ENCODE assay signal across 8 cellular contexts in the genomic region with DNA sequence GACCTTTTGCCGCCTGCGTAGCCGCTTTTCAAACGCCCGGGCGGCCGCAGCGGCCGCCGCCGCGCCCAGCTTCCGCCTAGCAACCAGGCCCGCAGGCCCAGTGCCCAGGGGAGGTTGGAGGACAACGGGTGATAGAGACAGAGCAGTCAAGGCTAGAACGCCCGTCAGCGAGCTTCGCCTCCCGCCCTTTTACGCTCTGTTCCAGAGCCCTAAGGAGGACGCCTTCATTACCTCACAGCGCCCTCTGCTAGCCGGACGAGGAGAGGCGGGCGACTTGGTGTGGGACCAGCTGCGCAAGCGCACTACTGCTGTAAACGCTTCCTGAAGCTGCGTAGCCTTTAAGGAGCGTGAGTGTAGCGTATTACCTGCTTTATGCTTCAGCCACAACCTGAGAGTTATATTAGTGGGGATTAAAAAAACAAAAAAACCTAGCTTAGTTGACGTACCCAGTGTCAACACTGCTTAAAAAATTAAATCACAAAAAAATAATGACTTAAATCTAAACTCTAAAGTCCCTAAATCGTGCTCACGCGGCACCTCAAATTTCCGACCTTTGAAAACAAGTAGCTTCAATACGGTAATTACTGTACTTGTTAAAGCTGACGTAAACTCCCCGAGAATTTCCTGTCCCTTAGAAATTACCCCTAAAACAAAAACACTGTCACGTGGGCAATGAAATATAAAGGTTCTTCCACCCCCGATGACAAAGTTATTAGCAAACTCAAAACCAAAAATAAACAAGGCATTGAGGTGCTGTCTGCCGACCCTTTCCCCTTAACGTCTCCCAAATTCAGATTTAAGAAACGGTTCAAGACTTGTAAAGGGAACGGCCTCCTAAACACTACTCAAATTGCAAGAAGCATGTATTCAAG. TPM values are rescaled to one million over a fixed set of nuclear protein-coding genes. Genes with fewer than 3 reads are reported as not detected.
DNase-seq lines count a peak whose midpoint lies in the region; ATAC-seq, FAIRE-seq and TF ChIP-seq lines count a peak whose summit lies in the region.

CEP120 (minus strand) TSS at position 126 of the 872 bp plus-strand sequence. CDS start 405 bp downstream, outside the sequence.

- FAIRE-seq in endothelial cell of umbilical vein (lab: Jason Lieb, UNC): peak; percentile 93

- H4K20me1 ChIP-seq in OCI-LY3 (ENCODE audit: insufficient read depth, low read length): no peaks in the 10 kb centered on the region
- no peaks in the 10 kb centered on the region for H4K20me1 ChIP-seq in endothelial cell of umbilical vein (replicated peaks; ENCODE audit: control insufficient read depth, extremely low read depth, insufficient read depth, low read length)

- WGBS in HUES64: 2% methylated on average over 47 of the region's 47 CpGs

- CTCF ChIA-PET in endothelial cell of umbilical vein (lab: Charles Lee): interaction anchor here (0.6 to 2.9 kb wide), 46 partner anchors 10 to 923 kb away, joined by 3 to 42 read pairs (median 4); partner anchors contain the start of gene CSNK1G3

- H3K9me3 ChIP-seq in HUES64 (ENCODE audit: insufficient read depth, low read depth, low read length): no peaks in the 10 kb centered on the region
- H3K9me3 ChIP-seq in OCI-LY3 (ENCODE audit: insufficient read depth, low read length): no peaks in the 10 kb centered on the region
- H3K9me3 ChIP-seq in endothelial cell of umbilical vein (replicated peaks; ENCODE audit: control insufficient read depth, insufficient read depth, low read length): no peaks in the 10 kb centered on the region

- peak; percentile 82 for TF ChIP-seq POLR2A in endothelial cell of umbilical vein (IDR thresholded peaks at IDR 0.05; ENCODE audit: low read depth, low read length)

- POLR2A ChIA-PET in endothelial cell of umbilical vein (lab: Charles Lee): interaction anchor here (0.6 to 2.5 kb wide), 6 partner anchors 15 to 907 kb away, joined by 3 to 34 read pairs (median 3); partner anchors contain the start of gene CSNK1G3

- H3K4me3 ChIP-seq in HUES64 (ENCODE audit: low read length) (peak within 1 kb of the TSS; percentile 92), OCI-LY3 (ENCODE audit: low read length) (peak within 1 kb of the TSS; percentile 86), endothelial cell of umbilical vein (replicated peaks in 1 of 3; ENCODE audit: insufficient read depth in 1 of 3, low read depth in 1 of 3, low read length in 3 of 3) (peak within 1 kb of the TSS; percentile 81 to 94 (median 93))

- H3K27ac ChIP-seq in HUES64 (ENCODE audit: low read depth, low read length): peak within 1 kb of the TSS; percentile 79
- H3K27ac ChIP-seq in OCI-LY3 (ENCODE audit: low read length): peak within 1 kb of the TSS; percentile 59
- peak within 1 kb of the TSS; percentile 62 for H3K27ac ChIP-seq in endothelial cell of umbilical vein (ENCODE audit: insufficient read depth, low read depth, low read length)

- H3K79me2 ChIP-seq in OCI-LY3 (ENCODE audit: low read length): peaks cover 29% of the 10 kb centered on the region
- H3K79me2 ChIP-seq in endothelial cell of umbilical vein (ENCODE audit: control insufficient read depth, insufficient read depth, low read length): peaks cover 16% of the 10 kb centered on the region

- H2AFZ ChIP-seq in OCI-LY3 (ENCODE audit: low read depth, low read length) (peak within 1 kb of the TSS; percentile 77), endothelial cell of umbilical vein (ENCODE audit: low read depth, low read length) (peak within 1 kb of the TSS; percentile 95)

- intact Hi-C loops in endothelial cell of umbilical vein (cut with micrococcal nuclease): loop anchor here (1.0 to 2.0 kb wide), 5 partner anchors 16 to 907 kb away; partner anchors contain the start of gene CSNK1G3

- peak; percentile 96 for ATAC-seq in GM21447 (IDR thresholded peaks at IDR 0.05; ENCODE audit: unreplicated experiment)

- dilution Hi-C loops in endothelial cell of umbilical vein (cut with MboI; ENCODE audit: extremely low pct_ligation_motif_present, low sequenced_read_pairs): no loop called here

- peak; percentile 98 for DNase-seq in DMS 273 treated with DMSO at 0.1 percent for 48 hours (lab: John Stamatoyannopoulos, UW)
- DNase-seq in activated CD8-positive, alpha-beta memory T cell treated with anti-CD3 and anti-CD28 coated beads, Interleukin-2, amount 50 U/mL, for 48 hours: peak; percentile 93
- peak; percentile 100 for DNase-seq in endothelial cell of umbilical vein (ENCODE audit: low read depth, low spot score)
- DNase-seq in midbrain (lab: John Stamatoyannopoulos, UW): peak; percentile 99
- DNase-seq in stimulated activated CD8-positive, alpha-beta memory T cell treated with anti-CD3 and anti-CD28 coated beads, Interleukin-2, amount 100 ng/mL, for 1 hour (ENCODE audit: low read depth in 2 of 2): peak; percentile 95 to 96

- H3K9ac ChIP-seq in HUES64 (ENCODE audit: low read depth, low read length): peak within 1 kb of the TSS; percentile 81
- H3K9ac ChIP-seq in OCI-LY3 (ENCODE audit: low read length): peak within 1 kb of the TSS; percentile 87
- peak within 1 kb of the TSS; percentile 87 for H3K9ac ChIP-seq in endothelial cell of umbilical vein (replicated peaks; ENCODE audit: extremely low read depth, insufficient read depth, low read length)

- H3K36me3 ChIP-seq in HUES64 (ENCODE audit: insufficient read depth, low read length): no peaks in the 10 kb centered on the region
- H3K36me3 ChIP-seq in OCI-LY3 (replicated peaks; ENCODE audit: low read depth, low read length): no peaks in the 10 kb centered on the region
- no peaks in the 10 kb centered on the region for H3K36me3 ChIP-seq in endothelial cell of umbilical vein (ENCODE audit: control insufficient read depth in 2 of 2, extremely low read depth in 1 of 2, insufficient read depth in 2 of 2, low read length in 2 of 2)

- TF ChIP-seq CTCF in OCI-LY3 (IDR thresholded peaks at IDR 0.05; ENCODE audit: low read depth, low read length): peak; percentile 60
- TF ChIP-seq CTCF in endothelial cell of umbilical vein (IDR thresholded peaks at IDR 0.05; ENCODE audit: extremely low read depth in 1 of 2, insufficient read depth in 1 of 2, low read depth in 1 of 2, low read length in 2 of 2): peak; percentile 88

- BruUV-seq in endothelial cell of umbilical vein (replicated peaks; lab: Mats Ljungman, UMichigan): TSS peak; percentile 85

- H3K27me3 ChIP-seq in HUES64 (ENCODE audit: insufficient read depth, low read length) (no peaks in the 10 kb centered on the region), OCI-LY3 (ENCODE audit: low read depth, low read length) (no peaks in the 10 kb centered on the region), endothelial cell of umbilical vein (ENCODE audit: control insufficient read depth in 2 of 2, insufficient read depth in 2 of 2, low read length in 2 of 2) (no peaks in the 10 kb centered on the region)

- peak within 1 kb of the TSS; percentile 98 for H3K4me2 ChIP-seq in OCI-LY3 (ENCODE audit: low read length)
- H3K4me2 ChIP-seq in endothelial cell of umbilical vein (ENCODE audit: insufficient read depth, low read length): peak within 1 kb of the TSS; percentile 93

- no peaks in the 10 kb centered on the region for H3K9me1 ChIP-seq in endothelial cell of umbilical vein (replicated peaks; ENCODE audit: control insufficient read depth, extremely low read depth, insufficient read depth, low read length)

- H3K4me1 ChIP-seq in HUES64 (ENCODE audit: insufficient read depth, low read length) (peaks cover 4% of the 10 kb centered on the region; the same call in 1 of the 2 replicates), OCI-LY3 (ENCODE audit: low read length) (peaks cover 20% of the 10 kb centered on the region), endothelial cell of umbilical vein (ENCODE audit: control insufficient read depth, extremely low read depth, insufficient read depth, low read length) (peaks cover 11% of the 10 kb centered on the region)

TF ChIP-seq in endothelial cell of umbilical vein, 7 proteins besides CTCF, POLR2A, EP300 and RAD21:
- TF ChIP-seq POLR2AphosphoS5 (IDR thresholded peaks at IDR 0.05; ENCODE audit: insufficient read depth, low read depth, low read length): peak; percentile 87
- TF ChIP-seq MAX (IDR thresholded peaks at IDR 0.05; ENCODE audit: insufficient read depth, insufficient read length): peak; percentile 57
- TF ChIP-seq JUN (IDR thresholded peaks at IDR 0.05; ENCODE audit: borderline replicate concordance, insufficient read depth, insufficient read length, low read depth): peak; percentile 57
- no peak for TF ChIP-seq FOS (IDR thresholded peaks at IDR 0.05; ENCODE audit: borderline replicate concordance, insufficient read depth, low read length)
TF ChIP-seq in endothelial cell of umbilical vein: peak in this region for 3.

RNA-seq across cellular contexts. Expression of gene CEP120, which starts in this region (rescaled TPM):
- 10.2 TPM for polyA plus RNA-seq in HUES64 (2013, experiment 1 of 2)
- 11.8 TPM for polyA plus RNA-seq in HUES64 (2013, experiment 2 of 2)
- 15.0 and 18.8 TPM in 2 replicates for total RNA-seq in endothelial cell of umbilical vein
- polyA plus RNA-seq in endothelial cell of umbilical vein: 6.3 and 6.6 TPM in 2 replicates
- 6.8 and 8.4 TPM in 2 replicates for polyA plus RNA-seq in endothelial cell of umbilical vein (2011; cell fraction: cytosol; rRNA removed)
- polyA plus RNA-seq in endothelial cell of umbilical vein (2011; cell fraction: nucleus; rRNA removed): 16.9 and 20.9 TPM in 2 replicates
- 6.6 and 8.4 TPM in 2 replicates for polyA plus RNA-seq in endothelial cell of umbilical vein (2012)
- 43.9 TPM in 2 replicates for polyA minus RNA-seq in endothelial cell of umbilical vein
- polyA minus RNA-seq in endothelial cell of umbilical vein (2011; cell fraction: cytosol; rRNA and poly(A)+ RNA removed): 19.8 TPM
- polyA minus RNA-seq in endothelial cell of umbilical vein (2011; cell fraction: nucleus; rRNA and poly(A)+ RNA removed): 40.2 and 40.3 TPM in 2 replicates

Comparison
In these comparisons a context has a peak if more than half of its experiments do, and no peak if none do; other contexts are left out.
1. Peak in every context shown above with its lines: DNase-seq, ATAC-seq, H3K4me3 ChIP-seq and H3K27ac ChIP-seq.